ENCODE assay signal across 1 cellular context in genomic region chr1:242546849-242547724, GRCh38.
TF ChIP-seq lines count a peak whose summit lies in the region.

No MANE protein-coding gene starts in this region.

TF ChIP-seq in K562, 482 proteins besides CTCF, POLR2A, EP300 and RAD21 (continued from another document):
- TF ChIP-seq AFF1 (IDR thresholded peaks at IDR 0.05; ENCODE audit: low read depth in 1 of 2, partially characterized antibody in 2 of 2), result no peak
